ENCODE assay signal across 2 cellular contexts in genomic region chr5:59037041-59037440, GRCh38.
TF ChIP-seq lines count a peak whose summit lies in the region.

No MANE protein-coding gene starts in this region.

TF ChIP-seq in IMR-90, 13 proteins besides CTCF, POLR2A, EP300 and RAD21 (continued from another document):
- TF ChIP-seq ELK1 (IDR thresholded peaks at IDR 0.05; ENCODE audit: borderline replicate concordance, low read depth, low read length) = no peak
- TF ChIP-seq FOS (IDR thresholded peaks at IDR 0.05; ENCODE audit: low read depth, low read length) = no peak
- TF ChIP-seq BHLHE40 (IDR thresholded peaks at IDR 0.05; ENCODE audit: low read depth, low read length) = no peak
- no peak for TF ChIP-seq RCOR1 (IDR thresholded peaks at IDR 0.05; ENCODE audit: insufficient replicate concordance, low read length)
- no peak for TF ChIP-seq RFX5 (IDR thresholded peaks at IDR 0.05; ENCODE audit: low read depth, low read length)
- TF ChIP-seq MAFK (IDR thresholded peaks at IDR 0.05; ENCODE audit: low read depth, low read length) = no peak
- TF ChIP-seq MXI1 (IDR thresholded peaks at IDR 0.05; ENCODE audit: borderline replicate concordance, low read depth, low read length) = no peak
- TF ChIP-seq CEBPB (IDR thresholded peaks at IDR 0.05; ENCODE audit: low read depth, low read length) = no peak

TF ChIP-seq in WTC11, 78 proteins besides CTCF, POLR2A, EP300 and RAD21 (continued from another document):
- no peak for TF ChIP-seq E2F5 (CRISPR knock-in tag; IDR thresholded peaks at IDR 0.05)
- no peak for TF ChIP-seq TEAD4 (CRISPR knock-in tag; IDR thresholded peaks at IDR 0.05)
- TF ChIP-seq E2F1 (CRISPR knock-in tag; IDR thresholded peaks at IDR 0.05) = no peak
- no peak for TF ChIP-seq NFE2L1 (CRISPR knock-in tag; IDR thresholded peaks at IDR 0.05)
- no peak for TF ChIP-seq TP53 (CRISPR knock-in tag; IDR thresholded peaks at IDR 0.05)
- no peak for TF ChIP-seq ZNF423 (CRISPR knock-in tag; IDR thresholded peaks at IDR 0.05)
- TF ChIP-seq ELF4 (CRISPR knock-in tag; IDR thresholded peaks at IDR 0.05; ENCODE audit: low read depth) = no peak
